20 cellular contexts compared by ENCODE assay signal in genomic region chr10:1178506-1178905, GRCh38.
"Had no signal": no experiment of that assay in that cellular context is flagged by ENCODE, and none has a peak within 500 bp of the region (broad histone marks: within the 10 kb centered on the region; RNA-seq: fewer than 3 reads in every experiment).

No MANE protein-coding gene starts in this region.

- H3K27ac ChIP-seq: epithelial cell of prostate, esophagus muscularis mucosa, gastrocnemius medialis, parathyroid adenoma, psoas muscle, right lobe of liver, thoracic aorta, transverse colon had no signal

- H3K36me3 ChIP-seq: esophagus muscularis mucosa, gastrocnemius medialis, right lobe of liver, thoracic aorta, transverse colon had no signal

- H3K4me3 ChIP-seq: esophagus muscularis mucosa, gastrocnemius medialis, mucosa of descending colon, psoas muscle, right lobe of liver, thoracic aorta, transverse colon had no signal

- H3K9me3 ChIP-seq: esophagus muscularis mucosa, gastrocnemius medialis, mucosa of descending colon, psoas muscle, right lobe of liver, thoracic aorta, transverse colon had no signal

- H3K27me3 ChIP-seq: right lobe of liver, transverse colon had no signal

- H3K4me1 ChIP-seq: esophagus muscularis mucosa, gastrocnemius medialis, parathyroid adenoma, psoas muscle, right lobe of liver, transverse colon had no signal

- ATAC-seq: effector memory CD8-positive, alpha-beta T cell; gastrocnemius medialis; left colon; mucosa of descending colon; naive thymus-derived CD8-positive, alpha-beta T cell; psoas muscle; right lobe of liver; stimulated activated naive B cell treated with anti-CD40 and anti-IgM and Interleukin-4, amounts not matched to agents 10 μg/mL and 1 μg/mL and 100 μg/mL, for 72 hours; stimulated activated naive CD8-positive, alpha-beta T cell treated with anti-CD3 and anti-CD28 coated beads, Interleukin-15, amount 100 ng/mL, for 72 hours had no signal

- DNase-seq: effector memory CD8-positive, alpha-beta T cell; gastrocnemius medialis; glutamatergic neuron; immature natural killer cell; left colon; mucosa of descending colon; naive thymus-derived CD8-positive, alpha-beta T cell; occipital lobe; psoas muscle; retina; stimulated activated CD4-positive, alpha-beta T cell treated with anti-CD3 and anti-CD28 coated beads, Interleukin-2, amount 100 ng/mL, for 24 hours; stimulated activated CD4-positive, alpha-beta T cell treated with anti-CD3 and anti-CD28 coated beads, Interleukin-4, amount 100 ng/mL, for 4 hours; stimulated activated naive B cell treated with anti-CD40 and anti-IgM and Interleukin-4, amounts not matched to agents 10 μg/mL and 1 μg/mL and 100 μg/mL, for 72 hours; stimulated activated naive CD8-positive, alpha-beta T cell treated with anti-CD3 and anti-CD28 coated beads, Interleukin-15, amount 100 ng/mL, for 72 hours; transverse colon had no signal
